In the genomic region with DNA sequence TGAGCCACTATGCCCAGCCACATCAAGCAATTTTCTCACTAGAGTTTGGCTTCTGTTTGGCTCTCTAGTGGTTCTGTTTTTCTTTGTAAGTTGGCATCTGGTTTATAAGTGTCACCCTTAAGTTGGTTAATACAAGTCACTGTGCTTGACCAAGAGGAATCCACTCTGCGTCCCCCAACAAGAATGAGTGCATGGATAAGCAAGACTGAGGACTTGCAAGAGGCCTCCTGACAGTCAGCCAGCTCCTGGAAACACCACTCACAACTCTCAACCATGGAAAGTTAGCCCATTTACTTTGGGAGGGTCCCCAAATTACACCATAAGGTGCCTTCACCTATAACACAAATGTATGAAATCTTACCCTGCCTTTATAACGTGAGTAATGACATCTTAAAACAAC, we compare ENCODE assay signal across 30 cellular contexts. TPM values are rescaled to one million over a fixed set of nuclear protein-coding genes. Genes with fewer than 3 reads are reported as not detected.
A peak's percentile ranks its signal among the peaks of the same experiment; 100 is the strongest.
DNase-seq lines count a peak whose midpoint lies in the region; ATAC-seq and TF ChIP-seq lines count a peak whose summit lies in the region.
"Had no signal": no experiment of that assay in that cellular context is flagged by ENCODE, and none has a peak within 500 bp of the region (broad histone marks: within the 10 kb centered on the region; RNA-seq: fewer than 3 reads in every experiment).

No MANE protein-coding gene starts in this region.

- peak overlapping the region; percentile 20; the same call in 1 of the 2 replicates for H3K4me2 ChIP-seq in DOHH2 (ENCODE audit: low read length)

- H3K4me1 ChIP-seq in DOHH2 (ENCODE audit: control insufficient read depth, low read length) = peaks cover 50% of the 10 kb centered on the region
- H3K4me1 ChIP-seq: Caco-2, testis had no signal

- no peak for TF ChIP-seq CTCF in DOHH2 (IDR thresholded peaks at IDR 0.05; ENCODE audit: low read depth, low read length, poor library complexity, severe bottlenecking)

- ATAC-seq in activated T-cell treated with anti-CD3 and anti-CD28 coated beads, Interleukin-2, amount 50 U/mL, for 4 hours = no peak
- ATAC-seq in activated naive CD8-positive, alpha-beta T cell treated with anti-CD3 and anti-CD28 coated beads, Interleukin-2, amount 50 U/mL, for 24 hours = no peak
- no peak for ATAC-seq in stimulated activated naive CD8-positive, alpha-beta T cell treated with anti-CD3 and anti-CD28 coated beads, Interleukin-15, amount 100 ng/mL, for 72 hours
- no peak for ATAC-seq in GM21717 (IDR thresholded peaks at IDR 0.05; ENCODE audit: unreplicated experiment)
- ATAC-seq: activated CD4-positive, CD25-positive, alpha-beta regulatory T cell treated with anti-CD3 and anti-CD28 coated beads, Interleukin-2, amount 50 U/mL, for 24 hours; gastroesophageal sphincter; HCT116; PC-3; stimulated activated naive B cell treated with anti-CD40 and anti-IgM and Interleukin-4, amounts not matched to agents 10 μg/mL and 1 μg/mL and 100 μg/mL, for 72 hours had no signal

- H3K36me3 Mint-ChIP-seq in activated T-cell treated with anti-CD3 and anti-CD28 coated beads, Interleukin-2, amount 50 U/mL, for 24 hours (ENCODE audit: low read depth) = peaks cover 98% of the 10 kb centered on the region
- H3K36me3 Mint-ChIP-seq in activated T-cell treated with anti-CD3 and anti-CD28 coated beads, Interleukin-2, amount 50 U/mL, for 4 hours (ENCODE audit: insufficient read depth) = peaks cover 57% of the 10 kb centered on the region
- peaks cover 78% of the 10 kb centered on the region for H3K36me3 Mint-ChIP-seq in activated naive CD8-positive, alpha-beta T cell treated with anti-CD3 and anti-CD28 coated beads, Interleukin-2, amount 50 U/mL, for 24 hours (ENCODE audit: low read depth)

- peaks cover 100% of the 10 kb centered on the region for H3K79me2 ChIP-seq in DOHH2 (ENCODE audit: control insufficient read depth, low read length)

- H3K4me3 ChIP-seq in DOHH2 (ENCODE audit: low read length) = no peak overlapping the region
- H3K4me3 ChIP-seq: gastroesophageal sphincter, MG63, testis, vagina had no signal

- H3K9me2 ChIP-seq in DOHH2 (replicated peaks; ENCODE audit: control insufficient read depth, low read length) = no peaks in the 10 kb centered on the region

- H3F3A ChIP-seq in DOHH2 (ENCODE audit: control insufficient read depth, insufficient read depth) = peaks cover under 1% of the 10 kb centered on the region

- H4K20me1 ChIP-seq in DOHH2 (ENCODE audit: control insufficient read depth, insufficient read depth, low read depth, low read length) = peaks cover 17% of the 10 kb centered on the region

- H3K9me3 ChIP-seq in DOHH2 (ENCODE audit: control insufficient read depth, insufficient read depth, low read length) = no peaks in the 10 kb centered on the region
- H3K9me3 ChIP-seq: Caco-2, gastroesophageal sphincter, MG63, testis, vagina had no signal

- no peak overlapping the region for H3K27ac ChIP-seq in DOHH2 (ENCODE audit: low read depth, low read length)
- H3K27ac ChIP-seq: gastroesophageal sphincter, HL-60, testis, vagina had no signal

- no peaks in the 10 kb centered on the region for H3K27me3 Mint-ChIP-seq in activated T-cell treated with anti-CD3 and anti-CD28 coated beads, Interleukin-2, amount 50 U/mL, for 24 hours
- H3K27me3 Mint-ChIP-seq in activated T-cell treated with anti-CD3 and anti-CD28 coated beads, Interleukin-2, amount 50 U/mL, for 4 hours (ENCODE audit: low read depth) = no peaks in the 10 kb centered on the region
- H3K27me3 Mint-ChIP-seq in activated naive CD8-positive, alpha-beta T cell treated with anti-CD3 and anti-CD28 coated beads, Interleukin-2, amount 50 U/mL, for 24 hours = no peaks in the 10 kb centered on the region
- H3K27me3 Mint-ChIP-seq in stimulated activated naive CD8-positive, alpha-beta T cell treated with anti-CD3 and anti-CD28 coated beads, Interleukin-15, amount 100 ng/mL, for 72 hours = no peaks in the 10 kb centered on the region
- H3K27me3 Mint-ChIP-seq: B cell; stimulated activated naive B cell treated with anti-CD40 and anti-IgM and Interleukin-4, amounts not matched to agents 10 μg/mL and 1 μg/mL and 100 μg/mL, for 72 hours had no signal

- DNase-seq in activated T-cell treated with anti-CD3 and anti-CD28 coated beads, Interleukin-2, amount 50 U/mL, for 24 hours = no peak
- DNase-seq in activated T-cell treated with anti-CD3 and anti-CD28 coated beads, Interleukin-2, amount 50 U/mL, for 4 hours = no peak
- no peak for DNase-seq in activated naive CD8-positive, alpha-beta T cell treated with anti-CD3 and anti-CD28 coated beads, Interleukin-2, amount 50 U/mL, for 24 hours
- no peak for DNase-seq in stimulated activated naive CD8-positive, alpha-beta T cell treated with anti-CD3 and anti-CD28 coated beads, Interleukin-15, amount 100 ng/mL, for 72 hours
- DNase-seq in hypothalamus (lab: John Stamatoyannopoulos, UW) (no peak), NCI-H1930 (lab: John Stamatoyannopoulos, UW) (no peak)
- DNase-seq: ACHN; activated naive CD4-positive, alpha-beta T cell; anterior cingulate cortex; Caco-2; DMS53; effector CD4-positive, alpha-beta T cell; GDM1; KBM-7; MG63; NCI-H2029 treated with DMSO at 0.1 percent for 48 hours; NCI-H526; NK-92 treated with Interleukin-12 subunit alpha and Interleukin-12 subunit beta, amount 100 ng/mL, for 24 hours; PC-3; stimulated activated naive B cell treated with anti-CD40 and anti-IgM and Interleukin-4, amounts not matched to agents 10 μg/mL and 1 μg/mL and 100 μg/mL, for 72 hours; testis had no signal

- H3K9me3 Mint-ChIP-seq in activated T-cell treated with anti-CD3 and anti-CD28 coated beads, Interleukin-2, amount 50 U/mL, for 24 hours = no peaks in the 10 kb centered on the region
- H3K9me3 Mint-ChIP-seq in activated T-cell treated with anti-CD3 and anti-CD28 coated beads, Interleukin-2, amount 50 U/mL, for 4 hours = no peaks in the 10 kb centered on the region
- H3K9me3 Mint-ChIP-seq in activated naive CD8-positive, alpha-beta T cell treated with anti-CD3 and anti-CD28 coated beads, Interleukin-2, amount 50 U/mL, for 24 hours = no peaks in the 10 kb centered on the region
- no peaks in the 10 kb centered on the region for H3K9me3 Mint-ChIP-seq in stimulated activated naive CD8-positive, alpha-beta T cell treated with anti-CD3 and anti-CD28 coated beads, Interleukin-15, amount 100 ng/mL, for 72 hours
- H3K9me3 Mint-ChIP-seq: nephron; stimulated activated naive B cell treated with anti-CD40 and anti-IgM and Interleukin-4, amounts not matched to agents 10 μg/mL and 1 μg/mL and 100 μg/mL, for 72 hours had no signal

- no peaks in the 10 kb centered on the region for H3K27me3 ChIP-seq in DOHH2 (ENCODE audit: control insufficient read depth, low read length)
- H3K27me3 ChIP-seq: gastroesophageal sphincter, MG63, testis, vagina had no signal

- H3K4me1 Mint-ChIP-seq in activated T-cell treated with anti-CD3 and anti-CD28 coated beads, Interleukin-2, amount 50 U/mL, for 24 hours (ENCODE audit: low read depth) = peaks cover 89% of the 10 kb centered on the region
- peaks cover 73% of the 10 kb centered on the region for H3K4me1 Mint-ChIP-seq in activated T-cell treated with anti-CD3 and anti-CD28 coated beads, Interleukin-2, amount 50 U/mL, for 4 hours (ENCODE audit: low read depth)
- H3K4me1 Mint-ChIP-seq in activated naive CD8-positive, alpha-beta T cell treated with anti-CD3 and anti-CD28 coated beads, Interleukin-2, amount 50 U/mL, for 24 hours = peaks cover 88% of the 10 kb centered on the region
- H3K4me1 Mint-ChIP-seq in stimulated activated naive CD8-positive, alpha-beta T cell treated with anti-CD3 and anti-CD28 coated beads, Interleukin-15, amount 100 ng/mL, for 72 hours = peaks cover 93% of the 10 kb centered on the region

- peak overlapping the region; percentile 52 for H3K27ac Mint-ChIP-seq in activated T-cell treated with anti-CD3 and anti-CD28 coated beads, Interleukin-2, amount 50 U/mL, for 24 hours
- H3K27ac Mint-ChIP-seq in activated naive CD8-positive, alpha-beta T cell treated with anti-CD3 and anti-CD28 coated beads, Interleukin-2, amount 50 U/mL, for 24 hours = no peak overlapping the region
- peak overlapping the region in 1 of 2 donors; percentile 60 for H3K27ac Mint-ChIP-seq in stimulated activated naive CD8-positive, alpha-beta T cell treated with anti-CD3 and anti-CD28 coated beads, Interleukin-15, amount 100 ng/mL, for 72 hours
- H3K27ac Mint-ChIP-seq: B cell; nephron; stimulated activated naive B cell treated with anti-CD40 and anti-IgM and Interleukin-4, amounts not matched to agents 10 μg/mL and 1 μg/mL and 100 μg/mL, for 72 hours had no signal

- H3K36me3 ChIP-seq in DOHH2 (ENCODE audit: control insufficient read depth, low read length) = peaks cover 94% of the 10 kb centered on the region

- H3K4me3 Mint-ChIP-seq in activated T-cell treated with anti-CD3 and anti-CD28 coated beads, Interleukin-2, amount 50 U/mL, for 24 hours = peak overlapping the region; percentile 52
- no peak overlapping the region for H3K4me3 Mint-ChIP-seq in activated T-cell treated with anti-CD3 and anti-CD28 coated beads, Interleukin-2, amount 50 U/mL, for 4 hours
- H3K4me3 Mint-ChIP-seq in activated naive CD8-positive, alpha-beta T cell treated with anti-CD3 and anti-CD28 coated beads, Interleukin-2, amount 50 U/mL, for 24 hours = peak overlapping the region; percentile 53
- peak overlapping the region; percentile 18 to 76 for H3K4me3 Mint-ChIP-seq in stimulated activated naive CD8-positive, alpha-beta T cell treated with anti-CD3 and anti-CD28 coated beads, Interleukin-15, amount 100 ng/mL, for 72 hours
- H3K4me3 Mint-ChIP-seq: B cell, nephron had no signal

RNA-seq across cellular contexts. Expression of gene RFWD3, which starts 7.6 kb away (rescaled TPM):
- total RNA-seq in activated T-cell treated with anti-CD3 and anti-CD28 coated beads, Interleukin-2, amount 50 U/mL, for 4 hours = 10 to 100 TPM; 70.8 to 97.0 (median 76.3) TPM

RNA-seq across cellular contexts. Expression of gene MLKL, which starts 41.6 kb away (rescaled TPM):
- total RNA-seq in activated T-cell treated with anti-CD3 and anti-CD28 coated beads, Interleukin-2, amount 50 U/mL, for 4 hours = 10 to 100 TPM; 27.5 to 36.6 (median 30.9) TPM

RNA-seq across cellular contexts. Expression of gene GLG1, which starts 52.1 kb away (rescaled TPM):
- 10 to 100 TPM; 45.1 to 52.4 (median 45.4) TPM for total RNA-seq in activated T-cell treated with anti-CD3 and anti-CD28 coated beads, Interleukin-2, amount 50 U/mL, for 4 hours
